24 cellular contexts compared by ENCODE assay signal in the genomic region with DNA sequence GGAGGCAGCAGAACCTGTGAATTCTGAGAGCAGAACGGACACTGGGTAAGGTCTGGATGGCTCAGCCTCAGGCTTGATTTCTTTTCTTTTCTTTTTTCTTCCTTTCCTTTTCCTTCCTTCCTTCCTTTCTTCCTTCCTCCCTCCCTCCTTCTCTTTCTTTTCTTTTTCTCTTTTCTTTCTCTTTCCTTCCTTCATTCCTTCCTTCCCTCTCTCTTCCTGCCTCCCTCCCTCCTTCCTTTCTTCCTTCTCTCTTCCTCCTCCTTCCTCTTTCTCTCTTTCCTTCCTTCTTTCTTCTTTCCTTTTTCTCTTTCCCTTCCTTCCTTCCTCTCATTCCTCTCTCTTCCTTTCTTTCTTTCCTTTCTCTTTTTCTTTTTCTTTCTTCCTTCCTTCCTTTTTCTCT. TPM values are rescaled to one million over a fixed set of nuclear protein-coding genes. Genes with fewer than 3 reads are reported as not detected.
DNase-seq lines count a peak whose midpoint lies in the region; ATAC-seq and TF ChIP-seq lines count a peak whose summit lies in the region.
"Had no signal": no experiment of that assay in that cellular context is flagged by ENCODE, and none has a peak within 500 bp of the region (broad histone marks: within the 10 kb centered on the region; RNA-seq: fewer than 3 reads in every experiment).

No MANE protein-coding gene starts in this region.

- peaks cover 6% of the 10 kb centered on the region for H3K27me3 Mint-ChIP-seq in activated T-cell treated with anti-CD3 and anti-CD28 coated beads, Interleukin-2, amount 50 U/mL, for 72 hours (ENCODE audit: low read depth)
- H3K27me3 Mint-ChIP-seq in activated T-helper 17 cell treated with anti-CD3 and anti-CD28 coated beads, Interleukin-2, amount 50 U/mL, for 72 hours: peaks cover 22% of the 10 kb centered on the region
- H3K27me3 Mint-ChIP-seq in natural killer cell (ENCODE audit: low read depth in 2 of 2): peaks cover 0 to 17% of the 10 kb centered on the region in 2 donors

- H3K9me3 Mint-ChIP-seq in activated T-cell treated with anti-CD3 and anti-CD28 coated beads, Interleukin-2, amount 50 U/mL, for 72 hours: no peaks in the 10 kb centered on the region
- no peaks in the 10 kb centered on the region for H3K9me3 Mint-ChIP-seq in activated T-helper 17 cell treated with anti-CD3 and anti-CD28 coated beads, Interleukin-2, amount 50 U/mL, for 72 hours
- no peaks in the 10 kb centered on the region for H3K9me3 Mint-ChIP-seq in natural killer cell

- H3K27me3 ChIP-seq in mesendoderm (ENCODE audit: insufficient read depth, low read length, poor library complexity) (no peaks in the 10 kb centered on the region), foreskin keratinocyte (no peaks in the 10 kb centered on the region)
- H3K27me3 ChIP-seq: BLaER1 had no signal

- no peak overlapping the region for H2AK5ac ChIP-seq in mesendoderm (ENCODE audit: low read length)

- ATAC-seq in activated T-cell treated with anti-CD3 and anti-CD28 coated beads, Interleukin-2, amount 50 U/mL, for 72 hours (replicated peaks in 1 of 2): no peak
- ATAC-seq in activated T-helper 17 cell treated with anti-CD3 and anti-CD28 coated beads, Interleukin-2, amount 50 U/mL, for 72 hours (replicated peaks): no peak
- ATAC-seq in natural killer cell (no peak), GM18909 (IDR thresholded peaks at IDR 0.05; ENCODE audit: poor library complexity, unreplicated experiment) (no peak), foreskin keratinocyte (no peak)
- ATAC-seq: HCT116 had no signal

- H3K4me3 ChIP-seq in mesendoderm (ENCODE audit: low read length): no peak overlapping the region
- H3K4me3 ChIP-seq: A549, BLaER1 had no signal

- no peak overlapping the region for H3K18ac ChIP-seq in mesendoderm (ENCODE audit: low read length)

- no peak overlapping the region for H4K8ac ChIP-seq in mesendoderm (ENCODE audit: low read depth, low read length)

- H3K36me3 Mint-ChIP-seq in activated T-cell treated with anti-CD3 and anti-CD28 coated beads, Interleukin-2, amount 50 U/mL, for 72 hours (ENCODE audit: insufficient read depth in 2 of 2): no peaks in the 10 kb centered on the region
- H3K36me3 Mint-ChIP-seq in activated T-helper 17 cell treated with anti-CD3 and anti-CD28 coated beads, Interleukin-2, amount 50 U/mL, for 72 hours (ENCODE audit: low read depth): no peaks in the 10 kb centered on the region
- H3K36me3 Mint-ChIP-seq in natural killer cell: no peaks in the 10 kb centered on the region
- H3K36me3 Mint-ChIP-seq: CD14-positive monocyte; CD4-positive, alpha-beta memory T cell had no signal

- no peak overlapping the region for H3K4me3 Mint-ChIP-seq in activated T-cell treated with anti-CD3 and anti-CD28 coated beads, Interleukin-2, amount 50 U/mL, for 72 hours
- H3K4me3 Mint-ChIP-seq in activated T-helper 17 cell treated with anti-CD3 and anti-CD28 coated beads, Interleukin-2, amount 50 U/mL, for 72 hours: no peak overlapping the region
- H3K4me3 Mint-ChIP-seq in natural killer cell: peak overlapping the region; percentile 61
- H3K4me3 Mint-ChIP-seq: CD14-positive monocyte; CD4-positive, alpha-beta memory T cell had no signal

- no peak overlapping the region for H2BK15ac ChIP-seq in mesendoderm (replicated peaks; ENCODE audit: low read depth)

- peak overlapping the region; percentile 41 for H3K27ac Mint-ChIP-seq in activated T-cell treated with anti-CD3 and anti-CD28 coated beads, Interleukin-2, amount 50 U/mL, for 72 hours
- peak overlapping the region; percentile 29 for H3K27ac Mint-ChIP-seq in activated T-helper 17 cell treated with anti-CD3 and anti-CD28 coated beads, Interleukin-2, amount 50 U/mL, for 72 hours
- peak overlapping the region in 1 of 2 donors; percentile 42 for H3K27ac Mint-ChIP-seq in natural killer cell
- H3K27ac Mint-ChIP-seq: CD4-positive, alpha-beta memory T cell had no signal

- intact Hi-C loops in natural killer cell (cut with micrococcal nuclease): no loop called here

- H4K5ac ChIP-seq in mesendoderm (ENCODE audit: low read length): no peak overlapping the region

- H3K27ac ChIP-seq in mesendoderm (ENCODE audit: low read depth, low read length): no peak overlapping the region
- H3K27ac ChIP-seq in foreskin keratinocyte: no peak overlapping the region
- H3K27ac ChIP-seq: 22Rv1, A549, BLaER1, HL-60 had no signal

- no peak for DNase-seq in activated T-cell treated with anti-CD3 and anti-CD28 coated beads, Interleukin-2, amount 50 U/mL, for 72 hours
- no peak for DNase-seq in activated T-cell treated with anti-CD3 and anti-CD28 coated beads for 4 hours
- DNase-seq in natural killer cell: no peak
- DNase-seq in mesendoderm: no peak
- DNase-seq in foreskin keratinocyte: no peak
- DNase-seq: AML-193; CD4-positive, alpha-beta memory T cell; DMS153; DMS79; GDM1; GOT3; H7; IMR-90; KBM-7 had no signal

- TF ChIP-seq CTCF in natural killer cell (IDR thresholded peaks at IDR 0.05) (no peak), foreskin keratinocyte (conservative IDR thresholded peaks at IDR 0.05) (no peak)

- H3K4ac ChIP-seq in mesendoderm (ENCODE audit: low read depth, low read length): no peak overlapping the region

- no peak overlapping the region for H3K23ac ChIP-seq in mesendoderm (ENCODE audit: low read length)

- no peak overlapping the region for H3K4me2 ChIP-seq in mesendoderm (ENCODE audit: low read length)
- H3K4me2 ChIP-seq: A549, BLaER1 had no signal

- no peak overlapping the region for H3K56ac ChIP-seq in mesendoderm (ENCODE audit: low read length)

- WGBS in mesendoderm (ENCODE audit: extremely low coverage, insufficient coverage, low lambda C conversion rate): no CpG with 5 or more reads among the region's 1 CpG

- H3K4me1 Mint-ChIP-seq in activated T-cell treated with anti-CD3 and anti-CD28 coated beads, Interleukin-2, amount 50 U/mL, for 72 hours (ENCODE audit: low read depth): no peaks in the 10 kb centered on the region
- peaks cover 5% of the 10 kb centered on the region for H3K4me1 Mint-ChIP-seq in activated T-helper 17 cell treated with anti-CD3 and anti-CD28 coated beads, Interleukin-2, amount 50 U/mL, for 72 hours
- H3K4me1 Mint-ChIP-seq in natural killer cell: peaks cover 5 to 14% of the 10 kb centered on the region in 2 donors
- H3K4me1 Mint-ChIP-seq: CD14-positive monocyte; CD4-positive, alpha-beta memory T cell had no signal

- no peaks in the 10 kb centered on the region for H3K79me2 ChIP-seq in mesendoderm (ENCODE audit: control insufficient read depth, insufficient read depth, low read length)

- H3K9ac ChIP-seq in mesendoderm (ENCODE audit: low read length): no peak overlapping the region
- H3K9ac ChIP-seq: BLaER1 had no signal

- H3K36me3 ChIP-seq in mesendoderm (ENCODE audit: control insufficient read depth, insufficient read depth, low read length): no peaks in the 10 kb centered on the region
- H3K36me3 ChIP-seq: BLaER1 had no signal

- no peaks in the 10 kb centered on the region for H3K4me1 ChIP-seq in mesendoderm (ENCODE audit: control insufficient read depth, low read depth, low read length)
- H3K4me1 ChIP-seq in foreskin keratinocyte: no peaks in the 10 kb centered on the region
- H3K4me1 ChIP-seq: A549, BLaER1 had no signal

- no peak overlapping the region for H2BK5ac ChIP-seq in mesendoderm (ENCODE audit: low read length)

- no peaks in the 10 kb centered on the region for H3K79me1 ChIP-seq in mesendoderm (ENCODE audit: low read length)

- H2BK120ac ChIP-seq in mesendoderm (ENCODE audit: low read depth, low read length): no peak overlapping the region

RNA-seq across cellular contexts. Expression of gene OR3A1, which starts 38.0 kb away (rescaled TPM):
- total RNA-seq in activated T-cell treated with anti-CD3 and anti-CD28 coated beads, Interleukin-2, amount 50 U/mL, for 72 hours: 1 to 10 TPM in 1 of 2 donors, under 1 TPM in 1; 0.53 to 1.8 TPM
- under 1 TPM in 1 of 2 donors, not detected in 1; 0.35 TPM for total RNA-seq in activated T-helper 17 cell treated with anti-CD3 and anti-CD28 coated beads, Interleukin-2, amount 50 U/mL, for 72 hours
- total RNA-seq in natural killer cell (not detected), foreskin keratinocyte (not detected in 2 replicates)
- polyA plus RNA-seq in mesendoderm (2013, experiment 1 of 2): not detected
- polyA plus RNA-seq in mesendoderm (2013, experiment 2 of 2): not detected
- polyA plus RNA-seq in foreskin keratinocyte: not detected in 2 replicates
- total RNA-seq: Daoy, H7, HT1080, IMR-90 had no signal
- polyA plus RNA-seq: A549; CD4-positive, alpha-beta memory T cell; IMR-90 had no signal

RNA-seq across cellular contexts. Expression of gene OR1A1, which starts 52.7 kb away (rescaled TPM):
- total RNA-seq in activated T-cell treated with anti-CD3 and anti-CD28 coated beads, Interleukin-2, amount 50 U/mL, for 72 hours: not detected
- total RNA-seq in activated T-helper 17 cell treated with anti-CD3 and anti-CD28 coated beads, Interleukin-2, amount 50 U/mL, for 72 hours: not detected
- total RNA-seq in natural killer cell: not detected
- not detected for polyA plus RNA-seq in mesendoderm (2013, experiment 1 of 2)
- polyA plus RNA-seq in mesendoderm (2013, experiment 2 of 2): not detected
- total RNA-seq in foreskin keratinocyte: not detected in 2 replicates
- not detected in 2 replicates for polyA plus RNA-seq in foreskin keratinocyte
- total RNA-seq: CD4-positive, alpha-beta memory T cell; Daoy; H7; HT1080; IMR-90 had no signal
- polyA plus RNA-seq: A549; CD14-positive monocyte; CD4-positive, alpha-beta memory T cell; IMR-90 had no signal
